Comparison of ENCODE assay signal across 1 cellular context in genomic region chrX:149682956-149683947, GRCh38.
TF ChIP-seq lines count a peak whose summit lies in the region.

No MANE protein-coding gene starts in this region.

TF ChIP-seq in GM23338, 12 proteins besides CTCF, POLR2A, EP300 and RAD21 (continued from another document):
- no peak for TF ChIP-seq ZNF462 (CRISPR knock-in tag; IDR thresholded peaks at IDR 0.05)
- TF ChIP-seq STAT1 (IDR thresholded peaks at IDR 0.05; ENCODE audit: unreplicated experiment) = no peak
- no peak for TF ChIP-seq REST (IDR thresholded peaks at IDR 0.05; ENCODE audit: unreplicated experiment)
- TF ChIP-seq CREB1 (CRISPR knock-in tag; IDR thresholded peaks at IDR 0.05; ENCODE audit: low read depth) = no peak
